26 cellular contexts compared by ENCODE assay signal in genomic region chr15:62147149-62148013, GRCh38. TPM values are rescaled to one million over a fixed set of nuclear protein-coding genes. Genes with fewer than 3 reads are reported as not detected.
"Had no signal": no experiment of that assay in that cellular context is flagged by ENCODE, and none has a peak within 500 bp of the region (broad histone marks: within the 10 kb centered on the region; RNA-seq: fewer than 3 reads in every experiment).

No MANE protein-coding gene starts in this region.

- H3K27ac ChIP-seq: cardiac muscle cell, coronary artery, dorsolateral prefrontal cortex, gastroesophageal sphincter, hepatocyte, neural progenitor cell, testis, transverse colon had no signal

- H3K36me3 ChIP-seq: cardiac muscle cell, gastroesophageal sphincter, neural progenitor cell, transverse colon had no signal

- H3K4me3 ChIP-seq: cardiac muscle cell, coronary artery, dorsolateral prefrontal cortex, gastroesophageal sphincter, hepatocyte, neural progenitor cell, testis, transverse colon had no signal

- H3K9ac ChIP-seq: neural progenitor cell had no signal

- H3K4me1 ChIP-seq: gastroesophageal sphincter, neural progenitor cell, testis had no signal

- FAIRE-seq: urothelium cell line had no signal

- DNase-seq: activated CD4-positive, alpha-beta T cell treated with anti-CD3 and anti-CD28 coated beads for 36 hours; activated CD4-positive, CD25-positive, alpha-beta regulatory T cell; activated CD8-positive, alpha-beta memory T cell treated with anti-CD3 and anti-CD28 coated beads, Interleukin-2, amount 10 ng/mL, durations not matched to agents 7 days and 5 days; activated CD8-positive, alpha-beta T cell treated with anti-CD3 and anti-CD28 coated beads, Interleukin-2, amount 10 ng/mL, durations not matched to agents 7 days and 5 days; activated T-cell treated with anti-CD3 and anti-CD28 coated beads, Interleukin-2, amount 50 U/mL, for 48 hours; anterior cingulate cortex; cerebellar nuclear complex; dorsolateral prefrontal cortex; effector memory CD4-positive, alpha-beta T cell; islet precursor cell; mammary epithelial cell; natural killer cell; occipital lobe; right cardiac atrium; stimulated activated CD4-positive, alpha-beta T cell treated with anti-CD3 and anti-CD28 coated beads, Interleukin-2, amount 100 ng/mL, for 48 hours; stimulated activated naive CD4-positive, alpha-beta T cell treated with Interleukin-2 at 50 U/mL for 16 hours; testis; transverse colon had no signal

- H3K9me3 ChIP-seq: gastroesophageal sphincter, testis, transverse colon had no signal

- H3K27me3 ChIP-seq: cardiac muscle cell, gastroesophageal sphincter, hepatocyte, neural progenitor cell, testis, transverse colon had no signal

- H3K79me2 ChIP-seq: hepatocyte had no signal

- H3K4me2 ChIP-seq: hepatocyte, neural progenitor cell had no signal

- ATAC-seq: activated CD4-positive, alpha-beta T cell treated with anti-CD3 and anti-CD28 coated beads for 36 hours; activated CD8-positive, alpha-beta memory T cell treated with anti-CD3 and anti-CD28 coated beads, Interleukin-2, amount 10 ng/mL, durations not matched to agents 7 days and 5 days; activated CD8-positive, alpha-beta T cell treated with anti-CD3 and anti-CD28 coated beads, Interleukin-2, amount 10 ng/mL, durations not matched to agents 7 days and 5 days; gastroesophageal sphincter; natural killer cell; right cardiac atrium had no signal

- H2AFZ ChIP-seq: hepatocyte, neural progenitor cell had no signal

RNA-seq across cellular contexts. Expression of gene C2CD4B, which starts 17.7 kb away (rescaled TPM):
- total RNA-seq: activated CD8-positive, alpha-beta T cell treated with anti-CD3 and anti-CD28 coated beads, Interleukin-2, amount 10 ng/mL, durations not matched to agents 7 days and 5 days; fibroblast of lung; fibroblast of villous mesenchyme; mammary epithelial cell had no signal
- polyA plus RNA-seq: cardiac muscle cell, fibroblast of lung, mammary epithelial cell had no signal
